In genomic region chr10:113169853-113170455, GRCh38 we compare ENCODE assay signal across 9 cellular contexts.
DNase-seq lines count a peak whose midpoint lies in the region; ATAC-seq and TF ChIP-seq lines count a peak whose summit lies in the region.
"Had no signal": no experiment of that assay in that cellular context is flagged by ENCODE, and none has a peak within 500 bp of the region (broad histone marks: within the 10 kb centered on the region; RNA-seq: fewer than 3 reads in every experiment).

No MANE protein-coding gene starts in this region.

- H3K4me3 Mint-ChIP-seq in activated naive CD8-positive, alpha-beta T cell treated with anti-CD3 and anti-CD28 coated beads, Interleukin-2, amount 50 U/mL, for 24 hours, result no peak overlapping the region
- H3K4me3 Mint-ChIP-seq in CD4-positive, alpha-beta memory T cell, result no peak overlapping the region

- no peaks in the 10 kb centered on the region for H3K4me1 ChIP-seq in CD4-positive, alpha-beta memory T cell (ENCODE audit: insufficient read depth, low read length)
- no peaks in the 10 kb centered on the region for H3K4me1 ChIP-seq in Peyer's patch

- no peaks in the 10 kb centered on the region for H3K36me3 Mint-ChIP-seq in activated naive CD8-positive, alpha-beta T cell treated with anti-CD3 and anti-CD28 coated beads, Interleukin-2, amount 50 U/mL, for 24 hours (ENCODE audit: low read depth)
- no peaks in the 10 kb centered on the region for H3K36me3 Mint-ChIP-seq in CD4-positive, alpha-beta memory T cell

- TF ChIP-seq POLR2A in Peyer's patch (IDR thresholded peaks at IDR 0.05), result no peak

- intact Hi-C loops in CD4-positive, alpha-beta memory T cell (cut with micrococcal nuclease), result no loop called here

- POLR2A ChIA-PET in CD4-positive, alpha-beta memory T cell (lab: Charles Lee; ENCODE audit: partially characterized antibody), result no interaction called here

- H3K27me3 Mint-ChIP-seq in activated naive CD8-positive, alpha-beta T cell treated with anti-CD3 and anti-CD28 coated beads, Interleukin-2, amount 50 U/mL, for 24 hours, result no peaks in the 10 kb centered on the region
- no peaks in the 10 kb centered on the region for H3K27me3 Mint-ChIP-seq in CD4-positive, alpha-beta memory T cell

- H3K27ac Mint-ChIP-seq in activated naive CD8-positive, alpha-beta T cell treated with anti-CD3 and anti-CD28 coated beads, Interleukin-2, amount 50 U/mL, for 24 hours, result no peak overlapping the region
- H3K27ac Mint-ChIP-seq in CD4-positive, alpha-beta memory T cell, result no peak overlapping the region

- no peaks in the 10 kb centered on the region for H3K27me3 ChIP-seq in CD4-positive, alpha-beta memory T cell (ENCODE audit: insufficient read depth, low read length)
- H3K27me3 ChIP-seq in Peyer's patch, result no peaks in the 10 kb centered on the region

- ATAC-seq in GM18502 (IDR thresholded peaks at IDR 0.05; ENCODE audit: poor library complexity, unreplicated experiment) (peak; percentile 97), GM19455 (IDR thresholded peaks at IDR 0.05; ENCODE audit: unreplicated experiment) (peak; percentile 95), HG03060 (IDR thresholded peaks at IDR 0.05; ENCODE audit: low read depth, unreplicated experiment) (peak; percentile 96), HG02571 (IDR thresholded peaks at IDR 0.05; ENCODE audit: unreplicated experiment) (no peak)
- ATAC-seq in activated naive CD8-positive, alpha-beta T cell treated with anti-CD3 and anti-CD28 coated beads, Interleukin-2, amount 50 U/mL, for 24 hours, result peak; percentile 69

- DNase-seq in activated naive CD8-positive, alpha-beta T cell treated with anti-CD3 and anti-CD28 coated beads, Interleukin-2, amount 50 U/mL, for 24 hours, result no peak
- DNase-seq in CD4-positive, alpha-beta memory T cell, result no peak
- DNase-seq in DMS79 (lab: John Stamatoyannopoulos, UW), result no peak
- DNase-seq in Peyer's patch, result no peak
- DNase-seq: Kasumi-1 had no signal

- CTCF ChIA-PET in CD4-positive, alpha-beta memory T cell (lab: Charles Lee; ENCODE audit: partially characterized antibody), result no interaction called here

- no peak overlapping the region for H3K4me3 ChIP-seq in CD4-positive, alpha-beta memory T cell (ENCODE audit: low read length in 2 of 2)
- no peak overlapping the region for H3K4me3 ChIP-seq in Peyer's patch

- no peaks in the 10 kb centered on the region for H3K9me3 Mint-ChIP-seq in activated naive CD8-positive, alpha-beta T cell treated with anti-CD3 and anti-CD28 coated beads, Interleukin-2, amount 50 U/mL, for 24 hours
- no peaks in the 10 kb centered on the region for H3K9me3 Mint-ChIP-seq in CD4-positive, alpha-beta memory T cell

- peaks cover 10% of the 10 kb centered on the region for H3K4me1 Mint-ChIP-seq in activated naive CD8-positive, alpha-beta T cell treated with anti-CD3 and anti-CD28 coated beads, Interleukin-2, amount 50 U/mL, for 24 hours
- peaks cover 0 to 5% (median 2%) of the 10 kb centered on the region in 4 donors for H3K4me1 Mint-ChIP-seq in CD4-positive, alpha-beta memory T cell

- TF ChIP-seq CTCF in Peyer's patch (IDR thresholded peaks at IDR 0.05), result no peak

- H3K9me3 ChIP-seq in CD4-positive, alpha-beta memory T cell (ENCODE audit: control insufficient read depth in 1 of 2, low read length in 2 of 2), result no peaks in the 10 kb centered on the region
- no peaks in the 10 kb centered on the region for H3K9me3 ChIP-seq in Peyer's patch

- no peaks in the 10 kb centered on the region for H3K36me3 ChIP-seq in CD4-positive, alpha-beta memory T cell (ENCODE audit: insufficient read depth, low read length)
- H3K36me3 ChIP-seq in Peyer's patch, result peaks cover 0 to 27% (median 0%) of the 10 kb centered on the region in 3 donors

- H3K27ac ChIP-seq in CD4-positive, alpha-beta memory T cell (ENCODE audit: low read depth, low read length), result no peak overlapping the region
- H3K27ac ChIP-seq in Peyer's patch, result peak overlapping the region in 1 of 4 donors; percentile 17
